In genomic region chr19:45716314-45717130, GRCh38 we compare ENCODE assay signal across 8 cellular contexts. TPM values are rescaled to one million over a fixed set of nuclear protein-coding genes. Genes with fewer than 3 reads are reported as not detected.
DNase-seq lines count a peak whose midpoint lies in the region; ATAC-seq and TF ChIP-seq lines count a peak whose summit lies in the region.

No MANE protein-coding gene starts in this region.

- no peak for ATAC-seq in GM18907 (IDR thresholded peaks at IDR 0.05; ENCODE audit: unreplicated experiment)

- H3K36me3 ChIP-seq in BJ (ENCODE audit: control insufficient read depth, insufficient read depth, low read length) (peaks cover 8% of the 10 kb centered on the region), HUES64 (ENCODE audit: insufficient read depth, low read length) (peaks cover 32% of the 10 kb centered on the region)

- WGBS in HUES64, result 5% methylated on average over 24 of the region's 24 CpGs

- H3K9me3 ChIP-seq in HUES64 (ENCODE audit: insufficient read depth, low read depth, low read length), result no peaks in the 10 kb centered on the region

- TF ChIP-seq CTCF in BJ (IDR thresholded peaks at IDR 0.05; ENCODE audit: insufficient read depth, low read depth, low read length), result no peak
- TF ChIP-seq CTCF in epithelial cell of esophagus (IDR thresholded peaks at IDR 0.05; ENCODE audit: insufficient read depth, low read depth, low read length, missing control alignments), result no peak

- DNase-seq in BJ (ENCODE audit: low read depth) (no peak), epithelial cell of esophagus (ENCODE audit: low read depth) (peak; percentile 51), myocyte (ENCODE audit: low read depth) (peak; percentile 29), NCI-H524 treated with DMSO at 0.1 percent for 48 hours (lab: John Stamatoyannopoulos, UW) (no peak), NCI-H1436 treated with DMSO at 0.1 percent for 48 hours (lab: John Stamatoyannopoulos, UW) (no peak)
- DNase-seq in activated CD4-positive, alpha-beta T cell treated with anti-CD3 and anti-CD28 coated beads for 48 hours, result peak; percentile 27

- H3K4me3 ChIP-seq in BJ (ENCODE audit: low read depth, low read length) (peak overlapping the region; percentile 48), HUES64 (ENCODE audit: low read length) (peak overlapping the region; percentile 93), epithelial cell of esophagus (ENCODE audit: low read length) (peak overlapping the region; percentile 94)

- H3K9ac ChIP-seq in HUES64 (ENCODE audit: low read depth, low read length), result peak overlapping the region; percentile 99

- H3K27me3 ChIP-seq in BJ (ENCODE audit: control insufficient read depth, insufficient read depth, low read length) (no peaks in the 10 kb centered on the region), HUES64 (ENCODE audit: insufficient read depth, low read length) (no peaks in the 10 kb centered on the region)

- H3K4me1 ChIP-seq in HUES64 (ENCODE audit: insufficient read depth, low read length), result peaks cover 19% of the 10 kb centered on the region

- CTCF ChIA-PET in BJ (lab: Yijun Ruan, JAX), result interaction anchor here (1.0 to 2.7 kb wide), 9 partner anchors 10 to 277 kb away, joined by 3 to 25 read pairs (median 7); partner anchors contain the start of gene QPCTL

- POLR2A ChIA-PET in BJ (lab: Charles Lee), result interaction anchor here (0.6 to 1.0 kb wide), 4 partner anchors 53 to 1412 kb away, joined by 3 to 10 read pairs (median 7); partner anchors contain the start of gene SIX5

- H3K27ac ChIP-seq in HUES64 (ENCODE audit: low read depth, low read length), result peak overlapping the region; percentile 84

RNA-seq across cellular contexts. Expression of gene FBXO46, which starts 14.2 kb away (rescaled TPM):
- 2.0 and 2.3 TPM in 2 replicates for polyA plus RNA-seq in BJ (2011; rRNA removed)
- 1.0 and 2.4 TPM in 2 replicates for polyA minus RNA-seq in BJ (2011; rRNA and poly(A)+ RNA removed)
- 14.2 TPM for polyA plus RNA-seq in HUES64 (2013, experiment 1 of 2)
- polyA plus RNA-seq in HUES64 (2013, experiment 2 of 2), result 13.4 TPM
- 9.0 TPM in 2 replicates for total RNA-seq in myocyte
- polyA plus RNA-seq in myocyte (2012), result 6.8 TPM

RNA-seq across cellular contexts. Expression of gene MEIOSIN, which starts 16.7 kb away (rescaled TPM):
- not detected in 2 replicates for polyA plus RNA-seq in BJ (2011; rRNA removed)
- not detected in 2 replicates for polyA minus RNA-seq in BJ (2011; rRNA and poly(A)+ RNA removed)
- not detected for polyA plus RNA-seq in HUES64 (2013, experiment 1 of 2)
- polyA plus RNA-seq in HUES64 (2013, experiment 2 of 2), result 0.13 TPM
- not detected in 2 replicates for total RNA-seq in myocyte
- not detected for polyA plus RNA-seq in myocyte (2012)

RNA-seq across cellular contexts. Expression of gene QPCTL, which starts 24.1 kb away (rescaled TPM):
- 12.6 and 16.8 TPM in 2 replicates for polyA plus RNA-seq in BJ (2011; rRNA removed)
- polyA minus RNA-seq in BJ (2011; rRNA and poly(A)+ RNA removed), result 12.7 and 16.2 TPM in 2 replicates
- 12.6 TPM for polyA plus RNA-seq in HUES64 (2013, experiment 1 of 2)
- polyA plus RNA-seq in HUES64 (2013, experiment 2 of 2), result 17.4 TPM
- total RNA-seq in myocyte, result 11.2 and 16.6 TPM in 2 replicates
- 14.2 TPM for polyA plus RNA-seq in myocyte (2012)

RNA-seq across cellular contexts. Expression of gene SNRPD2, which starts 24.8 kb away (rescaled TPM):
- polyA plus RNA-seq in BJ (2011; rRNA removed), result 518 and 777 TPM in 2 replicates
- 49.9 and 112 TPM in 2 replicates for polyA minus RNA-seq in BJ (2011; rRNA and poly(A)+ RNA removed)
- polyA plus RNA-seq in HUES64 (2013, experiment 1 of 2), result 496 TPM
- polyA plus RNA-seq in HUES64 (2013, experiment 2 of 2), result 551 TPM
- total RNA-seq in myocyte, result 132 and 143 TPM in 2 replicates
- polyA plus RNA-seq in myocyte (2012), result 436 TPM

RNA-seq across cellular contexts. Expression of gene GIPR, which starts 48.5 kb away (rescaled TPM):
- 0.54 and 1.1 TPM in 2 replicates for polyA plus RNA-seq in BJ (2011; rRNA removed)
- 1.5 and 1.8 TPM in 2 replicates for polyA minus RNA-seq in BJ (2011; rRNA and poly(A)+ RNA removed)
- 0.15 TPM for polyA plus RNA-seq in HUES64 (2013, experiment 1 of 2)
- polyA plus RNA-seq in HUES64 (2013, experiment 2 of 2), result 0.32 TPM
- total RNA-seq in myocyte, result 0.37 TPM in 1 of 2 replicates, not detected in the other
- 0.33 TPM for polyA plus RNA-seq in myocyte (2012)

Comparison
In these comparisons a context has a peak if more than half of its experiments do, and no peak if none do; other contexts are left out.
1. DNase-seq: peak in activated CD4-positive, alpha-beta T cell treated with anti-CD3 and anti-CD28 coated beads for 48 hours (single experiment), epithelial cell of esophagus (single experiment) and myocyte (single experiment); none in BJ (single experiment), NCI-H524 treated with DMSO at 0.1 percent for 48 hours (single experiment) and NCI-H1436 treated with DMSO at 0.1 percent for 48 hours (single experiment).
2. Peak in every context shown above with its lines, with median percentiles within 50 percentile points of each other: H3K4me3 ChIP-seq.